8 cellular contexts compared by ENCODE assay signal in the genomic region with DNA sequence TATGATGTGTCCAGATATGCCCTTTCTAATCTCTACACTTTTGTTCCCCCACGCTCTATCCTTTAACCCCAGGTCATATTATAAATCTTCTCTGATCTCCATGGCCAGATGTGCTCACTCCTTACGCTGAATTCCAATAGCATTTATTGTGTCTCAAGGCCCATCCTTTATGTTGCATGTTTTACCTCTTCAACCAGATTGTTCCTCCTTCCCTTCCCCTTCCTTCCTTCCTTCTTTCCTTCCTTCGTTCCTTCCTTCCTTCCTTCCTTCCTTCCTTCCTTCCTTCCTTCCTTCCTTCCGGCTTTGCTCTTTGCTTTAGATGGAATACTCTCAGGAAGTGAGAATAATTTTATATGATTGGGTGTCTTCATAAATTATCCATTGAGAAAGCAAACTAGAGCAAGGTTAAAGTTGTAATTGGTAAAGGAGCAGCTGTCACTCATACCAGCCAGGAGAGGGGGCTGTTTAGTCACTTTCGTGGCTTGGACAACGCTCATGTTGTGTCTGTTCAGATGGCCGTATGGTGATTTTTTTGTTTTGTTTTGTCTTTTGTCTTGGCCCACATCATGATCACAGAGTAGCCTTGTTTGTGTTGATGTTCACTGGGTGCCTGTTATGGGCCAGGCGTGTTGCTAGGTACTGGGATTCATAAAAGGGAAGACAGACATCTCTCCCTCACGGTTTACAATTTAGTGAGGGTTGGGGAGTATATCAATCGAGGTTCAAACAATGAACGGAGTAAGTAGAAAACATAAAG.
DNase-seq lines count a peak whose midpoint lies in the region; ATAC-seq and TF ChIP-seq lines count a peak whose summit lies in the region.

No MANE protein-coding gene starts in this region.

- intact Hi-C loops in activated CD8-positive, alpha-beta T cell treated with anti-CD3 and anti-CD28 coated beads for 36 hours (cut with micrococcal nuclease): no loop called here
- intact Hi-C loops in heart left ventricle (cut with DNase I): loop anchor here in 2 of 10 donors (5.0 to 10.0 kb wide), 2 partner anchors 715 to 718 kb away; no protein-coding TSS in a partner anchor

- POLR2A ChIA-PET in activated CD8-positive, alpha-beta T cell treated with anti-CD3 and anti-CD28 coated beads for 36 hours (lab: Charles Lee): no interaction called here
- POLR2A ChIA-PET in activated CD8-positive, alpha-beta T cell treated with anti-CD3 and anti-CD28 coated beads, Interleukin-2, amount 10 ng/mL, durations not matched to agents 7 days and 5 days (lab: Charles Lee): no interaction called here

- no peaks in the 10 kb centered on the region for H3K4me1 ChIP-seq in heart left ventricle

- no peak for TF ChIP-seq EP300 in Ishikawa (IDR thresholded peaks at IDR 0.05; ENCODE audit: borderline replicate concordance)

- peak; percentile 7 for DNase-seq in activated CD8-positive, alpha-beta T cell treated with anti-CD3 and anti-CD28 coated beads for 36 hours
- DNase-seq in activated CD8-positive, alpha-beta T cell treated with anti-CD3 and anti-CD28 coated beads, Interleukin-2, amount 10 ng/mL, durations not matched to agents 7 days and 5 days: no peak
- DNase-seq in heart left ventricle: peak in 1 of 5 donors; percentile 9
- no peak for DNase-seq in T-helper 17 cell
- DNase-seq in stimulated activated CD4-positive, alpha-beta T cell treated with anti-CD3 and anti-CD28 coated beads, Interleukin-4, amount 100 ng/mL, for 24 hours: no peak
- DNase-seq in SKM-1 (lab: John Stamatoyannopoulos, UW; ENCODE audit: unreplicated experiment): no peak

- H3K9me3 Mint-ChIP-seq in activated CD8-positive, alpha-beta T cell treated with anti-CD3 and anti-CD28 coated beads for 36 hours: no peaks in the 10 kb centered on the region
- no peaks in the 10 kb centered on the region for H3K9me3 Mint-ChIP-seq in activated CD8-positive, alpha-beta T cell treated with anti-CD3 and anti-CD28 coated beads, Interleukin-2, amount 10 ng/mL, durations not matched to agents 7 days and 5 days (ENCODE audit: insufficient read depth)

- H3K27ac Mint-ChIP-seq in activated CD8-positive, alpha-beta T cell treated with anti-CD3 and anti-CD28 coated beads for 36 hours: no peak overlapping the region
- no peak overlapping the region for H3K27ac Mint-ChIP-seq in activated CD8-positive, alpha-beta T cell treated with anti-CD3 and anti-CD28 coated beads, Interleukin-2, amount 10 ng/mL, durations not matched to agents 7 days and 5 days
- H3K27ac Mint-ChIP-seq in T-helper 17 cell: no peak overlapping the region

- CTCF ChIA-PET in activated CD8-positive, alpha-beta T cell treated with anti-CD3 and anti-CD28 coated beads for 36 hours (lab: Charles Lee): interaction anchor here (0.9 kb wide), 1 partner anchor 49 kb away, joined by 3 read pairs; no protein-coding TSS in a partner anchor
- CTCF ChIA-PET in activated CD8-positive, alpha-beta T cell treated with anti-CD3 and anti-CD28 coated beads, Interleukin-2, amount 10 ng/mL, durations not matched to agents 7 days and 5 days (lab: Charles Lee): no interaction called here

- 45 to 56% (median 52%) methylated on average over 10 to 11 of the region's 11 CpGs for WGBS in heart left ventricle, 4 donors

- H3K4me1 Mint-ChIP-seq in activated CD8-positive, alpha-beta T cell treated with anti-CD3 and anti-CD28 coated beads for 36 hours (ENCODE audit: low read depth): no peaks in the 10 kb centered on the region
- no peaks in the 10 kb centered on the region for H3K4me1 Mint-ChIP-seq in activated CD8-positive, alpha-beta T cell treated with anti-CD3 and anti-CD28 coated beads, Interleukin-2, amount 10 ng/mL, durations not matched to agents 7 days and 5 days (ENCODE audit: low read depth)
- no peaks in the 10 kb centered on the region for H3K4me1 Mint-ChIP-seq in T-helper 17 cell

- no peak overlapping the region for H3K4me3 Mint-ChIP-seq in activated CD8-positive, alpha-beta T cell treated with anti-CD3 and anti-CD28 coated beads for 36 hours
- H3K4me3 Mint-ChIP-seq in activated CD8-positive, alpha-beta T cell treated with anti-CD3 and anti-CD28 coated beads, Interleukin-2, amount 10 ng/mL, durations not matched to agents 7 days and 5 days: no peak overlapping the region
- no peak overlapping the region for H3K4me3 Mint-ChIP-seq in T-helper 17 cell

- H3K9me3 ChIP-seq in heart left ventricle (no peaks in the 10 kb centered on the region), T-helper 17 cell (ENCODE audit: control insufficient read depth, low read length, poor library complexity, severe bottlenecking) (no peaks in the 10 kb centered on the region)

- no peaks in the 10 kb centered on the region for H3K36me3 ChIP-seq in heart left ventricle

- H3K36me3 Mint-ChIP-seq in activated CD8-positive, alpha-beta T cell treated with anti-CD3 and anti-CD28 coated beads for 36 hours (ENCODE audit: low read depth): no peaks in the 10 kb centered on the region
- H3K36me3 Mint-ChIP-seq in activated CD8-positive, alpha-beta T cell treated with anti-CD3 and anti-CD28 coated beads, Interleukin-2, amount 10 ng/mL, durations not matched to agents 7 days and 5 days (ENCODE audit: low read depth): no peaks in the 10 kb centered on the region
- H3K36me3 Mint-ChIP-seq in T-helper 17 cell (ENCODE audit: low read depth): peaks cover 2% of the 10 kb centered on the region

- ATAC-seq in activated CD8-positive, alpha-beta T cell treated with anti-CD3 and anti-CD28 coated beads for 36 hours: no peak
- no peak for ATAC-seq in activated CD8-positive, alpha-beta T cell treated with anti-CD3 and anti-CD28 coated beads, Interleukin-2, amount 10 ng/mL, durations not matched to agents 7 days and 5 days
- ATAC-seq in SK-N-SH treated with all-trans-retinoic acid at 6 μM for 48 hours: peak; percentile 96
- ATAC-seq in heart left ventricle: peak in 3 of 4 donors; percentile 54 to 57 (median 56)
- ATAC-seq in T-helper 17 cell: no peak

- H3K4me3 ChIP-seq in heart left ventricle: no peak overlapping the region

- peak; percentile 70 for TF ChIP-seq RAD21 in Ishikawa (IDR thresholded peaks at IDR 0.05; ENCODE audit: low read depth)

- peaks cover 1% of the 10 kb centered on the region for H3K27me3 Mint-ChIP-seq in activated CD8-positive, alpha-beta T cell treated with anti-CD3 and anti-CD28 coated beads for 36 hours
- H3K27me3 Mint-ChIP-seq in activated CD8-positive, alpha-beta T cell treated with anti-CD3 and anti-CD28 coated beads, Interleukin-2, amount 10 ng/mL, durations not matched to agents 7 days and 5 days (ENCODE audit: low read depth): peaks cover 2% of the 10 kb centered on the region
- peaks cover 63% of the 10 kb centered on the region for H3K27me3 Mint-ChIP-seq in T-helper 17 cell

- no peak for TF ChIP-seq POLR2A in heart left ventricle (IDR thresholded peaks at IDR 0.05)

- H3K27ac ChIP-seq in heart left ventricle: no peak overlapping the region

- H3K27me3 ChIP-seq in heart left ventricle: no peaks in the 10 kb centered on the region

- TF ChIP-seq CTCF in activated CD8-positive, alpha-beta T cell treated with anti-CD3 and anti-CD28 coated beads for 36 hours (IDR thresholded peaks at IDR 0.05): peak; percentile 28
- peak in 11 of 12 donors; percentile 14 to 57 (median 38) for TF ChIP-seq CTCF in heart left ventricle (IDR thresholded peaks at IDR 0.05)

TF ChIP-seq in Ishikawa, 13 proteins besides CTCF, POLR2A, EP300 and RAD21 (continues in another document):
- no peak for TF ChIP-seq TAF1 (IDR thresholded peaks at IDR 0.05; ENCODE audit: low read depth)
- no peak for TF ChIP-seq CEBPB (IDR thresholded peaks at IDR 0.05)
- peak; percentile 74 for TF ChIP-seq TEAD4 (IDR thresholded peaks at IDR 0.05)
- TF ChIP-seq, protein P1, sequence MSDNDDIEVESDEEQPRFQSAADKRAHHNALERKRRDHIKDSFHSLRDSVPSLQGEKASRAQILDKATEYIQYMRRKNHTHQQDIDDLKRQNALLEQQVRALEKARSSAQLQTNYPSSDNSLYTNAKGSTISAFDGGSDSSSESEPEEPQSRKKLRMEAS (IDR thresholded peaks at IDR 0.05): no peak
- no peak for TF ChIP-seq NFIC (IDR thresholded peaks at IDR 0.05)

TF ChIP-seq in SK-N-SH treated with all-trans-retinoic acid at 6 μM for 48 hours, 23 proteins besides CTCF, POLR2A, EP300 and RAD21:
- no peak for TF ChIP-seq TCF4 (CRISPR knock-in tag; IDR thresholded peaks at IDR 0.05; ENCODE audit: borderline replicate concordance)
- TF ChIP-seq GLIS3 (CRISPR knock-in tag; IDR thresholded peaks at IDR 0.05): no peak
- no peak for TF ChIP-seq PPARA (CRISPR knock-in tag; IDR thresholded peaks at IDR 0.05; ENCODE audit: borderline replicate concordance)
- TF ChIP-seq, protein P2, sequence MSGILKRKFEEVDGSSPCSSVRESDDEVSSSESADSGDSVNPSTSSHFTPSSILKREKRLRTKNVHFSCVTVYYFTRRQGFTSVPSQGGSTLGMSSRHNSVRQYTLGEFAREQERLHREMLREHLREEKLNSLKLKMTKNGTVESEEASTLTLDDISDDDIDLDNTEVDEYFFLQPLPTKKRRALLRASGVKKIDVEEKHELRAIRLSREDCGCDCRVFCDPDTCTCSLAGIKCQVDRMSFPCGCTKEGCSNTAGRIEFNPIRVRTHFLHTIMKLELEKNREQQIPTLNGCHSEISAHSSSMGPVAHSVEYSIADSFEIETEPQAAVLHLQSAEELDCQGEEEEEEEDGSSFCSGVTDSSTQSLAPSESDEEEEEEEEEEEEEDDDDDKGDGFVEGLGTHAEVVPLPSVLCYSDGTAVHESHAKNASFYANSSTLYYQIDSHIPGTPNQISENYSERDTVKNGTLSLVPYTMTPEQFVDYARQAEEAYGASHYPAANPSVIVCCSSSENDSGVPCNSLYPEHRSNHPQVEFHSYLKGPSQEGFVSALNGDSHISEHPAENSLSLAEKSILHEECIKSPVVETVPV (CRISPR knock-in tag; IDR thresholded peaks at IDR 0.05): no peak
- no peak for TF ChIP-seq TOX (CRISPR knock-in tag; IDR thresholded peaks at IDR 0.05; ENCODE audit: borderline replicate concordance)

Comparison
In these comparisons a context has a peak if more than half of its experiments do, and no peak if none do; other contexts are left out.
1. ATAC-seq: peak in SK-N-SH treated with all-trans-retinoic acid at 6 μM for 48 hours (single experiment) and heart left ventricle (3 of 4); none in activated CD8-positive, alpha-beta T cell treated with anti-CD3 and anti-CD28 coated beads for 36 hours (single experiment), activated CD8-positive, alpha-beta T cell treated with anti-CD3 and anti-CD28 coated beads, Interleukin-2, amount 10 ng/mL, durations not matched to agents 7 days and 5 days (single experiment) and T-helper 17 cell (single experiment).